In the genomic region with DNA sequence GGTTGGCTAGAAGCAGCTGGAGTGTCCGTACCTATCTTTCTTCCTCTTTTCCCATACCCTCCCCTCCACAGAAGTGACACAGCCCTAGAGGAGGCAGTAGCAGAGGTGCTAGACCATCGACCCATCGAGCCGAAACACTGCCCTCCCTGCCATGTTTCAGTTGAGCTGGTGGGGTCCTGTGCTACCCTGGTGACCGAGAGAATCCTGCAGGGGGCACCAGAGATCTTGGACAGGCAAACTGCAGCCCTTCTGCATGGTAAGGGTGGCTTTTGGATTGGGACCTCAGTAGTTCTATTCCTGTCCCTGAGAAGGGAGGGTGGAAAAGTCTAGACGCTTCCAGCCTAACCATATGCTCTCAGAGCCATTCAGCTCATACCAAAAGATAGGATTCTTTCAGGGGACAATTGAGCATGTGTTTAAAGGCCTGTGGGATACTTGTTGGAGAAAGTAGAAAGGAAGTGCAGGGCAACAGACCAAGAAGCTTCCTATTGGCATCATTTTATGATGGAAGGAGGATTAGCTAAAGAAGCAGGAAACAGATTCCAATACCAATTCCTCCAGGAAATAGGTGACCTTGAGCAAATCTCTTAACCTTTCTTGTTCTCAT, we compare ENCODE assay signal across 8 cellular contexts. TPM values are rescaled to one million over a fixed set of nuclear protein-coding genes. Genes with fewer than 3 reads are reported as not detected.
DNase-seq lines count a peak whose midpoint lies in the region; ATAC-seq lines count a peak whose summit lies in the region.

No MANE protein-coding gene starts in this region.

- ATAC-seq in GM18868 (IDR thresholded peaks at IDR 0.05; ENCODE audit: unreplicated experiment) (peak; percentile 51), left colon (peak; percentile 88), HG02759 (IDR thresholded peaks at IDR 0.05; ENCODE audit: unreplicated experiment) (no peak)

- DNase-seq in A172 (ENCODE audit: low spot score) (peak; percentile 73), NCI-H2227 treated with DMSO at 0.1 percent for 48 hours (lab: John Stamatoyannopoulos, UW) (peak; percentile 61), cerebellar cortex (ENCODE audit: low spot score) (peak; percentile 85), left colon (peak; percentile 70 to 88)
- peak; percentile 79 for DNase-seq in activated CD4-positive, alpha-beta T cell treated with anti-CD3 and anti-CD28 coated beads for 1 hour
- peak; percentile 77 to 82 for DNase-seq in stimulated activated CD4-positive, alpha-beta T cell treated with anti-CD3 and anti-CD28 coated beads, Interleukin-2, amount 100 ng/mL, for 48 hours

- intact Hi-C loops in left colon (cut with DNase I, micrococcal nuclease): loop anchor here in 1 of 2 donors (10.0 kb wide), 1 partner anchor 130 kb away; a partner anchor contains a TSS

RNA-seq across cellular contexts. Expression of a gene that starts 11.7 kb away (rescaled TPM):
- total RNA-seq in A172 (2014; rRNA removed; shearing (Covaris generic)): 0.38 and 0.86 TPM in 2 replicates
- under 1 TPM; 0.61 to 0.75 TPM for total RNA-seq in left colon

RNA-seq across cellular contexts. Expression of a gene that starts 16.4 kb away (rescaled TPM):
- total RNA-seq in A172 (2014; rRNA removed; shearing (Covaris generic)): 18.8 and 19.0 TPM in 2 replicates
- 10 to 100 TPM; 18.9 to 19.0 TPM for total RNA-seq in left colon

RNA-seq across cellular contexts. Expression of a gene that starts 17.9 kb away (rescaled TPM):
- total RNA-seq in A172 (2014; rRNA removed; shearing (Covaris generic)): 9.3 and 10.6 TPM in 2 replicates
- total RNA-seq in left colon: 10 to 100 TPM; 43.5 to 50.4 TPM

RNA-seq across cellular contexts. Expression of a gene that starts 22.9 kb away (rescaled TPM):
- 3.7 and 6.9 TPM in 2 replicates for total RNA-seq in A172 (2014; rRNA removed; shearing (Covaris generic))
- total RNA-seq in left colon: 1 to 10 TPM; 3.0 to 4.1 TPM

RNA-seq across cellular contexts. Expression of a gene that starts 34.8 kb away (rescaled TPM):
- 149 and 150 TPM in 2 replicates for total RNA-seq in A172 (2014; rRNA removed; shearing (Covaris generic))
- total RNA-seq in left colon: 10 to 100 TPM; 65.5 to 74.4 TPM
